Comparison of ENCODE assay signal across 14 cellular contexts in genomic region chr1:213724640-213725536, GRCh38.
DNase-seq lines count a peak whose midpoint lies in the region; ATAC-seq and TF ChIP-seq lines count a peak whose summit lies in the region.
"Had no signal": no experiment of that assay in that cellular context is flagged by ENCODE, and none has a peak within 500 bp of the region (broad histone marks: within the 10 kb centered on the region; RNA-seq: fewer than 3 reads in every experiment).

No MANE protein-coding gene starts in this region.

- H2BK5ac ChIP-seq in H9 (ENCODE audit: insufficient read length, low read length): no peak overlapping the region

- no peaks in the 10 kb centered on the region for H3K79me1 ChIP-seq in H9 (ENCODE audit: insufficient read depth, low read depth, low read length, poor library complexity, severe bottlenecking)

- H2BK12ac ChIP-seq in H9 (ENCODE audit: insufficient read length, low read depth, low read length): no peak overlapping the region

- no peak overlapping the region for H4K91ac ChIP-seq in H9 (ENCODE audit: insufficient read length, low read depth, low read length)

- WGBS in mammary epithelial cell (ENCODE audit: low coverage, missing lambda C conversion rate): 19% methylated on average over 13 of the region's 14 CpGs
- WGBS in right cardiac atrium: 13% methylated on average over 14 of the region's 14 CpGs
- 16 to 24% methylated on average over 14 of the region's 14 CpGs for WGBS in sigmoid colon, 2 donors
- no CpG with 5 or more reads among the region's 14 CpGs for WGBS in H9 (ENCODE audit: extremely low coverage, insufficient read length, low lambda C conversion rate)

- H3K27ac Mint-ChIP-seq in activated naive CD8-positive, alpha-beta T cell treated with anti-CD3 and anti-CD28 coated beads, Interleukin-2, amount 50 U/mL, for 24 hours: no peak overlapping the region
- H3K27ac Mint-ChIP-seq in H9: no peak overlapping the region
- H3K27ac Mint-ChIP-seq: activated CD4-positive, alpha-beta T cell treated with anti-CD3 and anti-CD28 coated beads, Interleukin-2, amount 10 ng/mL, durations not matched to agents 24 days and 14 days had no signal

- no peak overlapping the region for H2BK20ac ChIP-seq in H9 (ENCODE audit: low read depth, low read length, poor library complexity, severe bottlenecking)

- CTCF ChIA-PET in mammary epithelial cell (lab: Charles Lee; ENCODE audit: low non-redundant PET): interaction anchor here (0.6 kb wide), 1 partner anchor 33 kb away, joined by 3 read pairs; no protein-coding TSS in a partner anchor

- H3K14ac ChIP-seq in H9 (ENCODE audit: insufficient read depth, low read length): no peak overlapping the region

- H3K27ac ChIP-seq in mammary epithelial cell (ENCODE audit: insufficient read depth, low read depth, low read length): no peak overlapping the region
- no peak overlapping the region for H3K27ac ChIP-seq in right cardiac atrium (ENCODE audit: low read length)
- peak overlapping the region in 1 of 4 donors; percentile 50 for H3K27ac ChIP-seq in sigmoid colon
- H3K27ac ChIP-seq in H9 (ENCODE audit: insufficient read length, low read depth, low read length): no peak overlapping the region
- no peak overlapping the region for H3K27ac ChIP-seq in foreskin keratinocyte
- H3K27ac ChIP-seq: parathyroid adenoma, PC-9 had no signal

- H3K4me1 ChIP-seq in mammary epithelial cell (ENCODE audit: insufficient read depth, low read length) (no peaks in the 10 kb centered on the region), right cardiac atrium (ENCODE audit: control insufficient read depth, insufficient read depth, low read length) (peaks cover 5% of the 10 kb centered on the region), sigmoid colon (peaks cover 0 to 13% (median 11%) of the 10 kb centered on the region in 4 donors), H9 (ENCODE audit: insufficient read depth, low read length) (no peaks in the 10 kb centered on the region; the same call in 1 of the 2 replicates), foreskin keratinocyte (no peaks in the 10 kb centered on the region)
- H3K4me1 ChIP-seq: HAP-1, parathyroid adenoma had no signal

- no peaks in the 10 kb centered on the region for H3K36me3 ChIP-seq in mammary epithelial cell (ENCODE audit: insufficient read depth, low read length)
- no peaks in the 10 kb centered on the region for H3K36me3 ChIP-seq in sigmoid colon
- H3K36me3 ChIP-seq: HAP-1 had no signal

- no peak for TF ChIP-seq EP300 in sigmoid colon (IDR thresholded peaks at IDR 0.05)

- H2BK15ac ChIP-seq in H9 (ENCODE audit: low read depth, low read length): no peak overlapping the region

- intact Hi-C loops in mammary epithelial cell (cut with micrococcal nuclease): no loop called here
- intact Hi-C loops in right cardiac atrium (cut with DNase I): no loop called here
- intact Hi-C loops in sigmoid colon (cut with DNase I): no loop called here

- no peak overlapping the region for H3T11ph ChIP-seq in H9 (ENCODE audit: low read length)

- no peak overlapping the region for H2AK5ac ChIP-seq in H9 (ENCODE audit: insufficient read length, low read length)

- H3K4me1 Mint-ChIP-seq in activated naive CD8-positive, alpha-beta T cell treated with anti-CD3 and anti-CD28 coated beads, Interleukin-2, amount 50 U/mL, for 24 hours: no peaks in the 10 kb centered on the region
- peaks cover 4 to 21% of the 10 kb centered on the region in 2 experiments for H3K4me1 Mint-ChIP-seq in H9
- H3K4me1 Mint-ChIP-seq: activated CD4-positive, alpha-beta T cell treated with anti-CD3 and anti-CD28 coated beads, Interleukin-2, amount 10 ng/mL, durations not matched to agents 24 days and 14 days had no signal

- TF ChIP-seq CTCF in mammary epithelial cell (conservative IDR thresholded peaks at IDR 0.05 in 1 of 2, IDR thresholded peaks at IDR 0.05 in 1 of 2; ENCODE audit: extremely low read depth in 1 of 2, insufficient read depth in 1 of 2, low read depth in 1 of 2, low read length in 2 of 2) (no peak), sigmoid colon (IDR thresholded peaks at IDR 0.05) (no peak), H9 (conservative IDR thresholded peaks at IDR 0.05) (no peak), foreskin keratinocyte (conservative IDR thresholded peaks at IDR 0.05) (no peak)

- H3K9me3 ChIP-seq in mammary epithelial cell (replicated peaks; ENCODE audit: insufficient read depth, low read length): no peaks in the 10 kb centered on the region
- H3K9me3 ChIP-seq in right cardiac atrium (ENCODE audit: control insufficient read depth, low read length): no peaks in the 10 kb centered on the region
- H3K9me3 ChIP-seq in sigmoid colon: no peaks in the 10 kb centered on the region
- H3K9me3 ChIP-seq in H9 (ENCODE audit: control insufficient read depth, low read depth, low read length): no peaks in the 10 kb centered on the region
- H3K9me3 ChIP-seq: HAP-1 had no signal

- peak overlapping the region; percentile 3 for H2AFZ ChIP-seq in mammary epithelial cell (ENCODE audit: low read depth, low read length)
- H2AFZ ChIP-seq in H9 (ENCODE audit: low read length): no peak overlapping the region
- H2AFZ ChIP-seq: parathyroid adenoma, PC-9 had no signal

- DNase-seq in GM04504 (ENCODE audit: low read depth) (peak; percentile 3), mammary epithelial cell (peak; percentile 1), right cardiac atrium (peak; percentile 64 to 78 (median 67)), sigmoid colon (peak; percentile 65), H9 (no peak), foreskin keratinocyte (no peak)
- DNase-seq in activated naive CD8-positive, alpha-beta T cell treated with anti-CD3 and anti-CD28 coated beads, Interleukin-2, amount 50 U/mL, for 24 hours: no peak
- DNase-seq: activated CD4-positive, alpha-beta T cell treated with anti-CD3 and anti-CD28 coated beads, Interleukin-2, amount 10 ng/mL, durations not matched to agents 24 days and 14 days; COR-L47; NCI-H1417; PC-9 had no signal

- peaks cover 2% of the 10 kb centered on the region for H3K27me3 Mint-ChIP-seq in activated naive CD8-positive, alpha-beta T cell treated with anti-CD3 and anti-CD28 coated beads, Interleukin-2, amount 50 U/mL, for 24 hours
- peaks cover 3% of the 10 kb centered on the region for H3K27me3 Mint-ChIP-seq in H9 (ENCODE audit: low read depth)
- H3K27me3 Mint-ChIP-seq: activated CD4-positive, alpha-beta T cell treated with anti-CD3 and anti-CD28 coated beads, Interleukin-2, amount 10 ng/mL, durations not matched to agents 24 days and 14 days had no signal

- H4K20me1 ChIP-seq in mammary epithelial cell (ENCODE audit: insufficient read depth, low read length) (no peaks in the 10 kb centered on the region), H9 (ENCODE audit: control insufficient read depth, insufficient read depth, insufficient read length) (no peaks in the 10 kb centered on the region)

- H3K9me3 Mint-ChIP-seq in activated naive CD8-positive, alpha-beta T cell treated with anti-CD3 and anti-CD28 coated beads, Interleukin-2, amount 50 U/mL, for 24 hours: peaks cover 9% of the 10 kb centered on the region
- H3K9me3 Mint-ChIP-seq in H9: no peaks in the 10 kb centered on the region; a peak in 1 of 5 replicates

- dilution Hi-C loops in mammary epithelial cell (cut with HindIII; ENCODE audit: low sequenced_read_pairs): no loop called here

- in situ Hi-C loops in mammary epithelial cell (cut with MboI; ENCODE audit: low sequenced_read_pairs in 2 of 2): no loop called here

- H3K4me3 ChIP-seq in mammary epithelial cell (replicated peaks in 1 of 3; ENCODE audit: insufficient read depth in 1 of 3, low read depth in 2 of 3, low read length in 3 of 3) (no peak overlapping the region), right cardiac atrium (ENCODE audit: low read length) (no peak overlapping the region), sigmoid colon (no peak overlapping the region)
- H3K4me3 ChIP-seq: HAP-1, PC-9 had no signal

- no peak overlapping the region for H3K56ac ChIP-seq in H9 (ENCODE audit: insufficient read length, low read depth, low read length)

- no peak overlapping the region for H4K5ac ChIP-seq in H9 (ENCODE audit: insufficient read length, low read depth, low read length)

- peak; percentile 74 to 80 for ATAC-seq in right cardiac atrium
- no peak for ATAC-seq in GM19452 (IDR thresholded peaks at IDR 0.05; ENCODE audit: unreplicated experiment)
- no peak for ATAC-seq in activated naive CD8-positive, alpha-beta T cell treated with anti-CD3 and anti-CD28 coated beads, Interleukin-2, amount 50 U/mL, for 24 hours
- ATAC-seq in foreskin keratinocyte: no peak

- BruUV-seq in mammary epithelial cell (replicated peaks; lab: Mats Ljungman, UMichigan): no TSS peak

- no peak for TF ChIP-seq POLR2A in sigmoid colon (IDR thresholded peaks at IDR 0.05)

- H3K9ac ChIP-seq in mammary epithelial cell (ENCODE audit: insufficient read depth, low read length) (no peak overlapping the region), H9 (ENCODE audit: extremely low read depth, insufficient read length, low read length) (no peak overlapping the region)
- H3K9ac ChIP-seq: parathyroid adenoma had no signal

- no peak overlapping the region for H3K4ac ChIP-seq in H9 (ENCODE audit: low read depth, low read length)

- H3K36me3 Mint-ChIP-seq in activated naive CD8-positive, alpha-beta T cell treated with anti-CD3 and anti-CD28 coated beads, Interleukin-2, amount 50 U/mL, for 24 hours (ENCODE audit: low read depth): no peaks in the 10 kb centered on the region
- no peaks in the 10 kb centered on the region for H3K36me3 Mint-ChIP-seq in H9 (ENCODE audit: insufficient read depth in 1 of 3, low read depth in 3 of 3)

- H3K27me3 ChIP-seq in mammary epithelial cell (ENCODE audit: insufficient read depth, low read length): no peaks in the 10 kb centered on the region
- no peaks in the 10 kb centered on the region for H3K27me3 ChIP-seq in right cardiac atrium (ENCODE audit: control insufficient read depth, insufficient read depth)
- no peaks in the 10 kb centered on the region for H3K27me3 ChIP-seq in sigmoid colon
- H3K27me3 ChIP-seq in H9 (ENCODE audit: insufficient read depth, low read length): no peaks in the 10 kb centered on the region
- H3K27me3 ChIP-seq in foreskin keratinocyte: no peaks in the 10 kb centered on the region

- no peak overlapping the region for H4K8ac ChIP-seq in H9 (replicated peaks; ENCODE audit: insufficient read length, low read depth, low read length)

- H3K4me2 ChIP-seq in mammary epithelial cell (ENCODE audit: insufficient read depth, low read depth, low read length) (no peak overlapping the region), H9 (ENCODE audit: insufficient read depth, insufficient read length, low read length) (no peak overlapping the region)
- H3K4me2 ChIP-seq: PC-9 had no signal

- no peak overlapping the region for H3K23ac ChIP-seq in H9 (ENCODE audit: insufficient read length, low read depth, low read length)

- no peak overlapping the region for H3K18ac ChIP-seq in H9 (ENCODE audit: insufficient read length, low read depth, low read length)

- H3K79me2 ChIP-seq in mammary epithelial cell (ENCODE audit: insufficient read depth, low read length): no peaks in the 10 kb centered on the region
- H3K79me2 ChIP-seq in H9 (ENCODE audit: insufficient read depth, low read length): no peaks in the 10 kb centered on the region
- H3K79me2 ChIP-seq: parathyroid adenoma had no signal

- no peak overlapping the region for H3K4me3 Mint-ChIP-seq in activated naive CD8-positive, alpha-beta T cell treated with anti-CD3 and anti-CD28 coated beads, Interleukin-2, amount 50 U/mL, for 24 hours
- H3K4me3 Mint-ChIP-seq in H9: no peak overlapping the region
- H3K4me3 Mint-ChIP-seq: activated CD4-positive, alpha-beta T cell treated with anti-CD3 and anti-CD28 coated beads, Interleukin-2, amount 10 ng/mL, durations not matched to agents 24 days and 14 days had no signal

- no peak overlapping the region for H2BK120ac ChIP-seq in H9 (ENCODE audit: low read depth, low read length, poor library complexity, severe bottlenecking)

- no peaks in the 10 kb centered on the region for H3K23me2 ChIP-seq in H9 (ENCODE audit: insufficient read length, low read depth, low read length, poor library complexity, severe bottlenecking)

Comparison
In these comparisons a context has a peak if more than half of its experiments do, and no peak if none do; other contexts are left out.
1. DNase-seq: peak in GM04504 (single experiment), mammary epithelial cell (single experiment), right cardiac atrium (3 of 3) and sigmoid colon (single experiment); none in activated naive CD8-positive, alpha-beta T cell treated with anti-CD3 and anti-CD28 coated beads, Interleukin-2, amount 50 U/mL, for 24 hours (single experiment), H9 (single experiment) and foreskin keratinocyte (0 of 2).
2. ATAC-seq: peak in right cardiac atrium (2 of 2); none in GM19452 (single experiment), activated naive CD8-positive, alpha-beta T cell treated with anti-CD3 and anti-CD28 coated beads, Interleukin-2, amount 50 U/mL, for 24 hours (single experiment) and foreskin keratinocyte (single experiment).